In genomic region chr15:43826508-43827286, GRCh38 we compare ENCODE assay signal across 8 cellular contexts. TPM values are rescaled to one million over a fixed set of nuclear protein-coding genes. Genes with fewer than 3 reads are reported as not detected.
DNase-seq lines count a peak whose midpoint lies in the region; ATAC-seq and TF ChIP-seq lines count a peak whose summit lies in the region.
"Not testable (repeated sequence)": the region's sequence is repeated elsewhere in the genome, so short reads cannot be mapped to it uniquely, and the experiment has no call there.

WDR76 (plus strand) TSS chr15:43827002; CDS start chr15:43827033, 31 bp downstream.

- H2AK5ac ChIP-seq in mesenchymal stem cell (ENCODE audit: low read length, severe bottlenecking): not testable (repeated sequence)

- H3K27me3 Mint-ChIP-seq in CD8-positive, alpha-beta T cell (ENCODE audit: low read depth); IgD-negative memory B cell: not testable (repeated sequence)

- intact Hi-C loops in CD8-positive, alpha-beta T cell (cut with DNase I, micrococcal nuclease): loop anchor here (2.0 to 10.0 kb wide), 5 partner anchors 76 to 708 kb away; partner anchors contain the start of genes EIF3J (in 2 of the 2), CTDSPL2 (in 1 of the 2) and MAP1A (in 1 of the 2)

- H3K79me2 ChIP-seq in OCI-LY3 (ENCODE audit: low read length): peaks cover 83% of the 10 kb centered on the region

- peak; percentile 11 to 74 (median 61) for DNase-seq in CD8-positive, alpha-beta T cell
- DNase-seq in activated CD8-positive, alpha-beta memory T cell treated with anti-CD3 and anti-CD28 coated beads, Interleukin-2, amount 50 U/mL, for 24 hours (ENCODE audit: extremely low read depth): peak; percentile 56
- DNase-seq in mesenchymal stem cell: peak; percentile 82
- DNase-seq in stimulated activated CD4-positive, alpha-beta T cell treated with anti-CD3 and anti-CD28 coated beads, TNF-alpha, amount 100 ng/mL, for 48 hours (ENCODE audit: low read depth in 3 of 3): peak; percentile 72 to 80 (median 77)

- H2AFZ ChIP-seq in OCI-LY3 (ENCODE audit: low read depth, low read length) (peak within 1 kb of the TSS; percentile 62), mesenchymal stem cell (ENCODE audit: low read depth, low read length) (peak within 1 kb of the TSS; percentile 30)

- peak within 1 kb of the TSS; percentile 67 for H3K4me3 ChIP-seq in CD8-positive, alpha-beta T cell (ENCODE audit: low read depth, low read length)
- H3K4me3 ChIP-seq in OCI-LY3 (ENCODE audit: low read length) (peak within 1 kb of the TSS; percentile 97), mesenchymal stem cell (ENCODE audit: insufficient read depth in 1 of 2, low read depth in 1 of 2, low read length in 2 of 2) (peak within 1 kb of the TSS; percentile 59 to 90)

- 9% methylated on average over 44 of the region's 46 CpGs for WGBS in mesenchymal stem cell

- H2BK12ac ChIP-seq in mesenchymal stem cell (ENCODE audit: low read length in 2 of 2): not testable (repeated sequence)

- peak within 1 kb of the TSS; percentile 60 for H3K27ac ChIP-seq in CD8-positive, alpha-beta T cell (ENCODE audit: low read depth, low read length)
- peak within 1 kb of the TSS; percentile 75 for H3K27ac ChIP-seq in OCI-LY3 (ENCODE audit: low read length)
- H3K27ac ChIP-seq in mesenchymal stem cell (ENCODE audit: low read length, poor library complexity, severe bottlenecking): not testable (repeated sequence)

- H3K36me3 Mint-ChIP-seq in CD8-positive, alpha-beta T cell: peaks cover 12% of the 10 kb centered on the region
- not testable (repeated sequence) for H3K36me3 Mint-ChIP-seq in IgD-negative memory B cell

- peak; percentile 41 for ATAC-seq in CD8-positive, alpha-beta T cell
- peak; percentile 49 for ATAC-seq in GM21390 (IDR thresholded peaks at IDR 0.05; ENCODE audit: unreplicated experiment)

- H3K27ac Mint-ChIP-seq in CD8-positive, alpha-beta T cell: peak within 1 kb of the TSS; percentile 88
- H3K27ac Mint-ChIP-seq in IgD-negative memory B cell: peak within 1 kb of the TSS; percentile 39 to 93 (median 43)

- peak within 1 kb of the TSS in 1 of 2 experiments; percentile 71 for H3K4ac ChIP-seq in mesenchymal stem cell (ENCODE audit: low read depth in 1 of 2, low read length in 2 of 2)

- H3K9ac ChIP-seq in OCI-LY3 (ENCODE audit: low read length) (peak within 1 kb of the TSS; percentile 98), mesenchymal stem cell (ENCODE audit: low read length) (peak within 1 kb of the TSS; percentile 80)

- H4K91ac ChIP-seq in mesenchymal stem cell (ENCODE audit: low read length): peak within 1 kb of the TSS; percentile 85

- H4K20me1 ChIP-seq in OCI-LY3 (ENCODE audit: insufficient read depth, low read length): not testable (repeated sequence)

- H3K18ac ChIP-seq in mesenchymal stem cell (ENCODE audit: low read depth in 1 of 2, low read length in 2 of 2): peak within 1 kb of the TSS in 1 of 2 experiments; percentile 54

- POLR2A ChIA-PET in CD8-positive, alpha-beta T cell (lab: Charles Lee): not testable (repeated sequence)

- peaks cover 49% of the 10 kb centered on the region for H3K4me1 ChIP-seq in CD8-positive, alpha-beta T cell (ENCODE audit: insufficient read depth, low read length)
- peaks cover 49% of the 10 kb centered on the region for H3K4me1 ChIP-seq in OCI-LY3 (ENCODE audit: low read length)
- peaks cover 14% of the 10 kb centered on the region for H3K4me1 ChIP-seq in mesenchymal stem cell (ENCODE audit: control insufficient read depth, insufficient read depth, low read depth, low read length)

- H3K79me1 ChIP-seq in mesenchymal stem cell (replicated peaks; ENCODE audit: low read length, poor library complexity, severe bottlenecking): not testable (repeated sequence)

- not testable (repeated sequence) for H3K27me3 ChIP-seq in CD8-positive, alpha-beta T cell (ENCODE audit: insufficient read depth, low read length); OCI-LY3 (ENCODE audit: low read depth, low read length); mesenchymal stem cell (ENCODE audit: control insufficient read depth in 1 of 2, insufficient read depth in 1 of 2, low read length in 2 of 2)

- in situ Hi-C loops in endometrial microvascular endothelial cells (cut with HindIII; ENCODE audit: inconsistent ontology term, low pct_unique_long_range_greater_than_20kb, low sequenced_read_pairs): not testable (repeated sequence)

- H3K14ac ChIP-seq in mesenchymal stem cell (ENCODE audit: low read length in 2 of 2): not testable (repeated sequence)

- H2BK15ac ChIP-seq in mesenchymal stem cell (ENCODE audit: low read depth, poor library complexity, severe bottlenecking): not testable (repeated sequence)

- peak within 1 kb of the TSS; percentile 80 for H3K4me2 ChIP-seq in OCI-LY3 (ENCODE audit: low read length)
- peak within 1 kb of the TSS; percentile 61 for H3K4me2 ChIP-seq in mesenchymal stem cell (ENCODE audit: low read length, poor library complexity, severe bottlenecking)

- H2BK120ac ChIP-seq in mesenchymal stem cell (ENCODE audit: low read depth, low read length): not testable (repeated sequence)

- not testable (repeated sequence) for H3K9me3 ChIP-seq in CD8-positive, alpha-beta T cell (ENCODE audit: low read length); OCI-LY3 (ENCODE audit: insufficient read depth, low read length); mesenchymal stem cell (ENCODE audit: control insufficient read depth, low read length)

- not testable (repeated sequence) for H2BK5ac ChIP-seq in mesenchymal stem cell (ENCODE audit: low read depth, low read length, poor library complexity, severe bottlenecking)

- not testable (repeated sequence) for TF ChIP-seq CTCF in CD8-positive, alpha-beta T cell (IDR thresholded peaks at IDR 0.05); OCI-LY3 (IDR thresholded peaks at IDR 0.05; ENCODE audit: low read depth, low read length)

- H3K4me1 Mint-ChIP-seq in CD8-positive, alpha-beta T cell (ENCODE audit: low read depth): peaks cover 56% of the 10 kb centered on the region
- H3K4me1 Mint-ChIP-seq in IgD-negative memory B cell: peaks cover 27 to 47% (median 33%) of the 10 kb centered on the region in 3 donors

- CTCF ChIA-PET in CD8-positive, alpha-beta T cell (lab: Charles Lee): interaction anchor here (0.9 kb wide), 1 partner anchor 17 kb away, joined by 3 read pairs; no protein-coding TSS in a partner anchor

- H3K4me3 Mint-ChIP-seq in CD8-positive, alpha-beta T cell: peak within 1 kb of the TSS; percentile 81
- peak within 1 kb of the TSS; percentile 89 to 96 (median 94) for H3K4me3 Mint-ChIP-seq in IgD-negative memory B cell

- peak within 1 kb of the TSS; percentile 61 for H4K8ac ChIP-seq in mesenchymal stem cell (ENCODE audit: low read length)

- H3K36me3 ChIP-seq in CD8-positive, alpha-beta T cell (ENCODE audit: insufficient read depth, low read length); mesenchymal stem cell (ENCODE audit: control insufficient read depth in 1 of 2, insufficient read depth in 2 of 2, low read depth in 1 of 2, low read length in 2 of 2): not testable (repeated sequence)
- H3K36me3 ChIP-seq in OCI-LY3 (replicated peaks; ENCODE audit: low read depth, low read length): peaks cover 21% of the 10 kb centered on the region

- H3K9me3 Mint-ChIP-seq in CD8-positive, alpha-beta T cell; IgD-negative memory B cell: not testable (repeated sequence)

- H3K23ac ChIP-seq in mesenchymal stem cell (ENCODE audit: low read length in 2 of 2): not testable (repeated sequence)

RNA-seq across cellular contexts. Expression of gene WDR76, which starts in this region (rescaled TPM):
- total RNA-seq in CD8-positive, alpha-beta T cell: 1 to 10 TPM; 3.9 to 5.4 TPM
- polyA plus RNA-seq in IgD-negative memory B cell: 6.8 TPM
- total RNA-seq in endometrial microvascular endothelial cells (ENCODE audit: inconsistent ontology term): 20.0 TPM
- polyA plus RNA-seq in mesenchymal stem cell (2013, experiment 1 of 2): 7.8 TPM
- 7.8 TPM for polyA plus RNA-seq in mesenchymal stem cell (2013, experiment 2 of 2)
